In the genomic region with DNA sequence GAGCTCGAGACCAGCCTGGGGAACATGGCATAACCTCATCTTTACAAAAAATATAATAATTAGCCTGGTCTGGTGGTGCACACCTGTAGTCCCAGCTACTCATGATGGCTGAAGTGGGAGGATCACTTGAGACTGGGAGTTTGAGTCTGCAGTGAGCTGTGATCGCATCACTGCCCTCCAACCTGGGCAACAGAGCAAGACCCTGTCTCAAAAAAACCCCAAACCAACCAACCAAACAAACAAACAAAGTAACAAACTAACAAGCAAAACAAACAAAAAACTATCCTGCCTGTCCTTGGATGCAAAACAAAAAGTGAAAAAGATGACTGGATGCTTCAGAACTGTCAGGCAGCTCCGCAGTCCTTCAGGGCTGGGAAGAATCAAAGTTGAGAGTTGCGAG, we compare ENCODE assay signal across 8 cellular contexts. TPM values are rescaled to one million over a fixed set of nuclear protein-coding genes. Genes with fewer than 3 reads are reported as not detected.
"Had no signal": no experiment of that assay in that cellular context is flagged by ENCODE, and none has a peak within 500 bp of the region (broad histone marks: within the 10 kb centered on the region; RNA-seq: fewer than 3 reads in every experiment).

No MANE protein-coding gene starts in this region.

- H3K4me1 ChIP-seq: HAP-1 had no signal

- H3K4me3 Mint-ChIP-seq: GM23338, IgD-negative memory B cell had no signal

- FAIRE-seq: HepG2 had no signal

- H3K4me3 ChIP-seq: GM23338, HAP-1 had no signal

- H3K9me3 ChIP-seq: HAP-1 had no signal

- H3K36me3 ChIP-seq: HAP-1 had no signal

- DNase-seq: H7, KBM-7 had no signal

- ATAC-seq: GM23338, HCT116, HepG2 had no signal

- H3K9me3 Mint-ChIP-seq: GM23338, IgD-negative memory B cell had no signal

- H3K36me3 Mint-ChIP-seq: IgD-negative memory B cell had no signal

- H3K27ac Mint-ChIP-seq: GM23338, IgD-negative memory B cell had no signal

RNA-seq across cellular contexts. Expression of a gene that starts 5.7 kb away (rescaled TPM):
- total RNA-seq: HT-29 had no signal
- polyA plus RNA-seq: IgD-negative memory B cell had no signal
